Comparison of ENCODE assay signal across 15 cellular contexts in genomic region chr10:106920538-106920937, GRCh38.
"Had no signal": no experiment of that assay in that cellular context is flagged by ENCODE, and none has a peak within 500 bp of the region (broad histone marks: within the 10 kb centered on the region; RNA-seq: fewer than 3 reads in every experiment).

No MANE protein-coding gene starts in this region.

- H3K27me3 ChIP-seq: heart right ventricle, neutrophil, ovary had no signal

- H3K36me3 ChIP-seq: heart right ventricle, neutrophil, ovary had no signal

- H3K27ac Mint-ChIP-seq: naive thymus-derived CD4-positive, alpha-beta T cell had no signal

- H3K27me3 Mint-ChIP-seq: naive thymus-derived CD4-positive, alpha-beta T cell had no signal

- H3K9me3 ChIP-seq: heart right ventricle, neutrophil, ovary had no signal

- H3K4me1 Mint-ChIP-seq: naive thymus-derived CD4-positive, alpha-beta T cell had no signal

- DNase-seq: effector CD4-positive, alpha-beta T cell; heart right ventricle; kidney glomerular epithelial cell; mammary epithelial cell; naive thymus-derived CD4-positive, alpha-beta T cell; ovary; right cardiac atrium; small intestine; stimulated activated CD4-positive, alpha-beta T cell treated with anti-CD3 and anti-CD28 coated beads, Interleukin-12 subunit alpha, Interleukin-12 subunit beta, amount 100 ng/mL, for 4 hours; stimulated activated naive CD4-positive, alpha-beta T cell treated with Interleukin-2 at 50 U/mL for 16 hours; trophoblast cell had no signal

- ATAC-seq: heart right ventricle; naive thymus-derived CD4-positive, alpha-beta T cell; right cardiac atrium had no signal

- H3K27ac ChIP-seq: coronary artery, heart right ventricle, neutrophil, ovary had no signal

- H3K4me3 Mint-ChIP-seq: naive thymus-derived CD4-positive, alpha-beta T cell had no signal

- FAIRE-seq: frontal cortex, islet of Langerhans, small intestine had no signal

- H3K4me3 ChIP-seq: coronary artery, heart right ventricle, ovary had no signal
